20 cellular contexts compared by ENCODE assay signal in the genomic region with DNA sequence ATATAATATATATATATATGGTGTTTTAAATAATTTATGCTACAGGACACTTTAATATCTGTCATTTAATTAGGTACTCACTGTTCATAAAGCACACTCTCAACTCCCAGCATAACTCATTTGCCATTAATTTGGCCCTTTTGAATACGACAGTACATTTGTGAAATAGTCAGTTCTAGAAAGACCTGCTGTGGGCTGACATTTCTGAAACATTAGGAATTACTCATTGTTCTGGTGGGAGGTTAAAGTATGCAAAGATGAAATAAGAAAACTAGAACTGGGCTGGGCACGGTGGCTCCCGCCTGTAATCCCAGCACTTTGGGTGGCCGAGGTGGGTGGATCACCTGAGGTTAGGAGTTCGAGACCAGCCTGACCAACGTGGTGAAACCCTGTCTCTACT.
"Had no signal": no experiment of that assay in that cellular context is flagged by ENCODE, and none has a peak within 500 bp of the region (broad histone marks: within the 10 kb centered on the region; RNA-seq: fewer than 3 reads in every experiment).

No MANE protein-coding gene starts in this region.

- H3K9me3 Mint-ChIP-seq: activated naive CD4-positive, alpha-beta T cell treated with anti-CD3 and anti-CD28 coated beads, Interleukin-2, amount 50 U/mL, for 24 hours; dendritic cell treated with granulocyte-macrophage colony-stimulating factor and Interleukin-4, amounts not matched to agents 40 ng/mL and 50 ng/mL, for 4 days; immature natural killer cell; nephron progenitor cell; stimulated activated memory B cell treated with anti-CD40 and anti-IgM and Interleukin-4, amounts not matched to agents 10 μg/mL and 1 μg/mL and 100 μg/mL, for 72 hours had no signal

- DNase-seq: activated CD4-positive, alpha-beta T cell treated with anti-CD3 and anti-CD28 coated beads, Interleukin-2, amount 50 U/mL, for 4 hours; activated CD4-positive, CD25-positive, alpha-beta regulatory T cell; activated CD8-positive, alpha-beta memory T cell treated with anti-CD3 and anti-CD28 coated beads, Interleukin-2, amount 50 U/mL, for 4 hours; amniotic stem cell; effector CD8-positive, alpha-beta T cell; heart right ventricle; immature natural killer cell; kidney glomerular epithelial cell; left ventricle myocardium superior; nephron progenitor cell; occipital lobe; SK-N-SH; stimulated activated CD4-positive, alpha-beta T cell treated with anti-CD3 and anti-CD28 coated beads, Interleukin-12 subunit alpha, Interleukin-12 subunit beta, amount 100 ng/mL, for 4 hours; stimulated activated CD4-positive, alpha-beta T cell treated with anti-CD3 and anti-CD28 coated beads, Interleukin-2, amount 100 ng/mL, for 48 hours; T1000; upper lobe of right lung had no signal

- H3K4me1 Mint-ChIP-seq: activated naive CD4-positive, alpha-beta T cell treated with anti-CD3 and anti-CD28 coated beads, Interleukin-2, amount 50 U/mL, for 24 hours had no signal

- ATAC-seq: gastroesophageal sphincter; heart right ventricle; left ventricle myocardium superior; stimulated activated memory B cell treated with anti-CD40 and anti-IgM and Interleukin-4, amounts not matched to agents 10 μg/mL and 1 μg/mL and 100 μg/mL, for 72 hours; upper lobe of right lung had no signal

- H3K27ac Mint-ChIP-seq: activated naive CD4-positive, alpha-beta T cell treated with anti-CD3 and anti-CD28 coated beads, Interleukin-2, amount 50 U/mL, for 24 hours; dendritic cell treated with granulocyte-macrophage colony-stimulating factor and Interleukin-4, amounts not matched to agents 40 ng/mL and 50 ng/mL, for 4 days; nephron progenitor cell; stimulated activated memory B cell treated with anti-CD40 and anti-IgM and Interleukin-4, amounts not matched to agents 10 μg/mL and 1 μg/mL and 100 μg/mL, for 72 hours had no signal

- H3K4me3 Mint-ChIP-seq: activated naive CD4-positive, alpha-beta T cell treated with anti-CD3 and anti-CD28 coated beads, Interleukin-2, amount 50 U/mL, for 24 hours; dendritic cell treated with granulocyte-macrophage colony-stimulating factor and Interleukin-4, amounts not matched to agents 40 ng/mL and 50 ng/mL, for 4 days; immature natural killer cell; nephron progenitor cell; stimulated activated memory B cell treated with anti-CD40 and anti-IgM and Interleukin-4, amounts not matched to agents 10 μg/mL and 1 μg/mL and 100 μg/mL, for 72 hours had no signal

- H3K27me3 Mint-ChIP-seq: activated naive CD4-positive, alpha-beta T cell treated with anti-CD3 and anti-CD28 coated beads, Interleukin-2, amount 50 U/mL, for 24 hours; dendritic cell treated with granulocyte-macrophage colony-stimulating factor and Interleukin-4, amounts not matched to agents 40 ng/mL and 50 ng/mL, for 4 days; stimulated activated memory B cell treated with anti-CD40 and anti-IgM and Interleukin-4, amounts not matched to agents 10 μg/mL and 1 μg/mL and 100 μg/mL, for 72 hours had no signal
